In genomic region chr10:21535976-21536375, GRCh38 we compare ENCODE assay signal across 8 cellular contexts. TPM values are rescaled to one million over a fixed set of nuclear protein-coding genes. Genes with fewer than 3 reads are reported as not detected.
DNase-seq lines count a peak whose midpoint lies in the region; ATAC-seq and TF ChIP-seq lines count a peak whose summit lies in the region.
"Not testable (repeated sequence)": the region's sequence is repeated elsewhere in the genome, so short reads cannot be mapped to it uniquely, and the experiment has no call there.

No MANE protein-coding gene starts in this region.

- CTCF ChIA-PET in CD4-positive, alpha-beta T cell (lab: Charles Lee): not testable (repeated sequence)
- CTCF ChIA-PET in activated CD4-positive, alpha-beta T cell treated with anti-CD3 and anti-CD28 coated beads for 36 hours (lab: Charles Lee): interaction anchor here (1.3 kb wide), 1 partner anchor 196 kb away, joined by 3 read pairs; no protein-coding TSS in a partner anchor

- not testable (repeated sequence) for H3K27ac ChIP-seq in CD4-positive, alpha-beta T cell (ENCODE audit: low read depth, low read length); Karpas-422 (ENCODE audit: low read length); neural progenitor cell; suprapubic skin
- peak overlapping the region; percentile 19 to 89 for H3K27ac ChIP-seq in ascending aorta

- not testable (repeated sequence) for TF ChIP-seq POLR2A in suprapubic skin (IDR thresholded peaks at IDR 0.05)

- peaks cover 53% of the 10 kb centered on the region for H3K36me3 Mint-ChIP-seq in CD4-positive, alpha-beta T cell (ENCODE audit: low read depth)
- H3K36me3 Mint-ChIP-seq in activated CD4-positive, alpha-beta T cell treated with anti-CD3 and anti-CD28 coated beads for 36 hours (ENCODE audit: low read depth): peaks cover 25% of the 10 kb centered on the region
- H3K36me3 Mint-ChIP-seq in immature natural killer cell (peaks cover 0 to 21% (median 4%) of the 10 kb centered on the region in 3 donors), neural progenitor cell (peaks cover 16% of the 10 kb centered on the region)

- TF ChIP-seq EP300 in suprapubic skin (IDR thresholded peaks at IDR 0.05): not testable (repeated sequence)

- not testable (repeated sequence) for H4K20me1 ChIP-seq in Karpas-422 (ENCODE audit: insufficient read depth, low read depth, low read length)
- peaks cover 60% of the 10 kb centered on the region for H4K20me1 ChIP-seq in neural progenitor cell (ENCODE audit: low read depth)

- ATAC-seq in CD4-positive, alpha-beta T cell (ENCODE audit: poor library complexity); activated CD4-positive, alpha-beta T cell treated with anti-CD3 and anti-CD28 coated beads for 36 hours: not testable (repeated sequence)

- DNase-seq in CD4-positive, alpha-beta T cell; Karpas-422; activated CD4-positive, alpha-beta T cell treated with anti-CD3 and anti-CD28 coated beads for 36 hours; ascending aorta (ENCODE audit: low spot score in 2 of 2); epithelial cell of proximal tubule (ENCODE audit: low read depth); immature natural killer cell; neural progenitor cell (ENCODE audit: low spot score); suprapubic skin (ENCODE audit: low spot score in 2 of 2): not testable (repeated sequence)

- 60% methylated on average over 9 of the region's 9 CpGs for WGBS in suprapubic skin

- not testable (repeated sequence) for H3K9me2 ChIP-seq in Karpas-422 (replicated peaks; ENCODE audit: insufficient read depth, low read length)

- H3K9ac ChIP-seq in Karpas-422 (ENCODE audit: low read length): 0 out of 2 replicates have a peak overlapping the region, but pooled peaks have one; percentile 78
- H3K9ac ChIP-seq in neural progenitor cell: not testable (repeated sequence)

- not testable (repeated sequence) for H3K27me3 Mint-ChIP-seq in CD4-positive, alpha-beta T cell; activated CD4-positive, alpha-beta T cell treated with anti-CD3 and anti-CD28 coated beads for 36 hours; neural progenitor cell (ENCODE audit: insufficient read depth, low read depth)
- peaks cover 2 to 11% (median 5%) of the 10 kb centered on the region in 3 donors for H3K27me3 Mint-ChIP-seq in immature natural killer cell (ENCODE audit: low read depth in 3 of 3)

- not testable (repeated sequence) for H3K9me3 ChIP-seq in CD4-positive, alpha-beta T cell (ENCODE audit: control insufficient read depth, low read length); Karpas-422 (ENCODE audit: low read length); ascending aorta; neural progenitor cell (ENCODE audit: low read depth); suprapubic skin

- H3K4me1 ChIP-seq in Karpas-422 (ENCODE audit: low read length) (peaks cover 22% of the 10 kb centered on the region), ascending aorta (peaks cover 0 to 10% of the 10 kb centered on the region in 2 donors), neural progenitor cell (peaks cover 31% of the 10 kb centered on the region), suprapubic skin (peaks cover 34% of the 10 kb centered on the region)

- H3K36me3 ChIP-seq in Karpas-422 (ENCODE audit: insufficient read depth, low read length) (peaks cover 15% of the 10 kb centered on the region; the same call in 1 of the 2 replicates), ascending aorta (peaks cover 18 to 26% of the 10 kb centered on the region in 2 donors), neural progenitor cell (peaks cover 10% of the 10 kb centered on the region), suprapubic skin (peaks cover 30% of the 10 kb centered on the region)

- POLR2A ChIA-PET in CD4-positive, alpha-beta T cell (lab: Charles Lee); activated CD4-positive, alpha-beta T cell treated with anti-CD3 and anti-CD28 coated beads for 36 hours (lab: Charles Lee): not testable (repeated sequence)

- H3F3A ChIP-seq in neural progenitor cell (ENCODE audit: low read depth): peaks cover 39% of the 10 kb centered on the region

- H3K4me2 ChIP-seq in Karpas-422 (ENCODE audit: low read depth, low read length, poor library complexity, severe bottlenecking) (peak overlapping the region; percentile 91), neural progenitor cell (peak overlapping the region; percentile 95)

- not testable (repeated sequence) for TF ChIP-seq CTCF in CD4-positive, alpha-beta T cell (IDR thresholded peaks at IDR 0.05); ascending aorta (IDR thresholded peaks at IDR 0.05); epithelial cell of proximal tubule (conservative IDR thresholded peaks at IDR 0.05; ENCODE audit: low read depth, low read length); neural progenitor cell (IDR thresholded peaks at IDR 0.05); suprapubic skin (IDR thresholded peaks at IDR 0.05)

- H3K4me3 Mint-ChIP-seq in CD4-positive, alpha-beta T cell: peak overlapping the region; percentile 85
- peak overlapping the region; percentile 95 for H3K4me3 Mint-ChIP-seq in activated CD4-positive, alpha-beta T cell treated with anti-CD3 and anti-CD28 coated beads for 36 hours
- H3K4me3 Mint-ChIP-seq in immature natural killer cell: peak overlapping the region; percentile 57 to 93 (median 79)
- H3K4me3 Mint-ChIP-seq in neural progenitor cell: peak overlapping the region; percentile 88

- intact Hi-C loops in CD4-positive, alpha-beta T cell (cut with DNase I, micrococcal nuclease): loop anchor here in 1 of 2 experiments (2.0 to 10.0 kb wide), 3 partner anchors 41 to 711 kb away; no protein-coding TSS in a partner anchor
- intact Hi-C loops in activated CD4-positive, alpha-beta T cell treated with anti-CD3 and anti-CD28 coated beads for 36 hours (cut with DNase I, micrococcal nuclease): loop anchor here (2.0 to 10.0 kb wide), 4 partner anchors 45 to 1799 kb away; partner anchors contain the start of gene DNAJC1 (in 1 of the 2)
- intact Hi-C loops in ascending aorta (cut with DNase I): loop anchor here (2.0 to 10.0 kb wide), 3 partner anchors 19 to 689 kb away; partner anchors contain the start of gene DNAJC1

- H3K4me3 ChIP-seq in Karpas-422 (ENCODE audit: low read length): peak overlapping the region; percentile 86; the same call in 1 of the 2 replicates
- peak overlapping the region; percentile 81 to 93 for H3K4me3 ChIP-seq in ascending aorta
- H3K4me3 ChIP-seq in epithelial cell of proximal tubule (ENCODE audit: low read depth, low read length): peak overlapping the region; percentile 72
- peak overlapping the region; percentile 53 for H3K4me3 ChIP-seq in neural progenitor cell
- H3K4me3 ChIP-seq in suprapubic skin: peak overlapping the region; percentile 96

- peaks cover 30% of the 10 kb centered on the region for H3K4me1 Mint-ChIP-seq in CD4-positive, alpha-beta T cell (ENCODE audit: low read depth)
- peaks cover 16% of the 10 kb centered on the region for H3K4me1 Mint-ChIP-seq in activated CD4-positive, alpha-beta T cell treated with anti-CD3 and anti-CD28 coated beads for 36 hours
- peaks cover 14 to 30% of the 10 kb centered on the region in 2 donors for H3K4me1 Mint-ChIP-seq in immature natural killer cell
- H3K4me1 Mint-ChIP-seq in neural progenitor cell: peaks cover 20% of the 10 kb centered on the region

- H3K79me2 ChIP-seq in Karpas-422 (ENCODE audit: low read length) (peaks cover 50% of the 10 kb centered on the region), neural progenitor cell (ENCODE audit: low read depth) (peaks cover 98% of the 10 kb centered on the region)

- H3K9me3 Mint-ChIP-seq in CD4-positive, alpha-beta T cell; activated CD4-positive, alpha-beta T cell treated with anti-CD3 and anti-CD28 coated beads for 36 hours (ENCODE audit: low read depth); immature natural killer cell; neural progenitor cell: not testable (repeated sequence)

- H3K27ac Mint-ChIP-seq in CD4-positive, alpha-beta T cell: peak overlapping the region; percentile 90
- not testable (repeated sequence) for H3K27ac Mint-ChIP-seq in activated CD4-positive, alpha-beta T cell treated with anti-CD3 and anti-CD28 coated beads for 36 hours; neural progenitor cell
- H3K27ac Mint-ChIP-seq in immature natural killer cell: peak overlapping the region in 3 of 6 donors; percentile 55 to 79 (median 73)

- not testable (repeated sequence) for H3K27me3 ChIP-seq in CD4-positive, alpha-beta T cell (ENCODE audit: control insufficient read depth, insufficient read depth, low read length); Karpas-422 (ENCODE audit: low read length); ascending aorta; neural progenitor cell; suprapubic skin

- H2AFZ ChIP-seq in Karpas-422 (ENCODE audit: low read length); neural progenitor cell (replicated peaks): not testable (repeated sequence)

RNA-seq across cellular contexts. Expression of gene MLLT10, which starts 1.9 kb away (rescaled TPM):
- total RNA-seq in CD4-positive, alpha-beta T cell: 10 to 100 TPM; 46.0 to 64.1 TPM
- 83.6 and 88.5 TPM in 2 replicates for total RNA-seq in Karpas-422 (2014; rRNA removed; shearing (Covaris generic); ENCODE audit: low replicate concordance)
- total RNA-seq in activated CD4-positive, alpha-beta T cell treated with anti-CD3 and anti-CD28 coated beads for 36 hours: 10 to 100 TPM; 33.8 to 34.1 TPM
- 16.3 TPM for total RNA-seq in ascending aorta
- 15.5 and 15.8 TPM in 2 replicates for total RNA-seq in epithelial cell of proximal tubule
- 1 to 10 TPM in 2 of 3 donors, under 1 TPM in 1; 0.81 to 5.1 (median 4.8) TPM for polyA plus RNA-seq in immature natural killer cell
- total RNA-seq in neural progenitor cell (ENCODE audit: low replicate concordance): 55.7 and 61.3 TPM in 2 replicates
- 10 to 100 TPM; 58.0 to 97.8 (median 64.4) TPM for total RNA-seq in suprapubic skin

RNA-seq across cellular contexts. Expression of gene SKIDA1, which starts 10.5 kb away (rescaled TPM):
- under 1 TPM; 0.22 to 0.25 TPM for total RNA-seq in CD4-positive, alpha-beta T cell
- 0.22 and 1.5 TPM in 2 replicates for total RNA-seq in Karpas-422 (2014; rRNA removed; shearing (Covaris generic); ENCODE audit: low replicate concordance)
- total RNA-seq in activated CD4-positive, alpha-beta T cell treated with anti-CD3 and anti-CD28 coated beads for 36 hours: under 1 TPM; 0.32 to 0.54 TPM
- total RNA-seq in ascending aorta: not detected
- total RNA-seq in epithelial cell of proximal tubule: 0.52 and 1.4 TPM in 2 replicates
- polyA plus RNA-seq in immature natural killer cell: not detected
- 123 and 127 TPM in 2 replicates for total RNA-seq in neural progenitor cell (ENCODE audit: low replicate concordance)
- total RNA-seq in suprapubic skin: 1 to 10 TPM in 2 of 4 donors, under 1 TPM in 2; 0.53 to 3.0 (median 1.2) TPM

Comparison
In these comparisons a context has a peak if more than half of its experiments do, and no peak if none do; other contexts are left out.
1. RNA of gene SKIDA1, which starts 10.5 kb away (total RNA-seq): 123 to 127 TPM in neural progenitor cell; 0.53 to 3.0 TPM in suprapubic skin, 0.32 to 0.54 TPM in activated CD4-positive, alpha-beta T cell treated with anti-CD3 and anti-CD28 coated beads for 36 hours, 0.52 to 1.4 TPM in epithelial cell of proximal tubule, 0.22 to 0.25 TPM in CD4-positive, alpha-beta T cell, 0.22 to 1.5 TPM in Karpas-422 and not detected in ascending aorta (single experiment); every median in the first group is over 10 times any median in the second.
2. Peak in every context shown above with its lines, with median percentiles within 50 percentile points of each other: H3K4me3 Mint-ChIP-seq and H3K4me3 ChIP-seq.